Comparison of ENCODE assay signal across 31 cellular contexts in the genomic region with DNA sequence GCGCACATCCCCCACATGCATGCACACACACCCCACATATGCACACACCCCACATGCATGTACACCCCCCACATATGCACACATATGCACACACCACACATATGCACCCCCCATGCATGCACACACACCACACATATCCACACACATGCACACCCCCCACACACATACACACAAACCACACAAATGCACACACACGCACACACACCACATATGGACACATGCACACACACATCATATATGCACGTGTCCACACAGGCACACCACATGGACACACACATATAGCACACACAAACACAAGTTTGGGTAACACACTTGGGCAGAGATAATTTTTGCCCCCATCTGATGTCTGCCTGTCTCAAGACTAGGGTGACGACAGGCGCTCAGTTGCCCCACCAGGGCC. TPM values are rescaled to one million over a fixed set of nuclear protein-coding genes. Genes with fewer than 3 reads are reported as not detected.
"Had no signal": no experiment of that assay in that cellular context is flagged by ENCODE, and none has a peak within 500 bp of the region (broad histone marks: within the 10 kb centered on the region; RNA-seq: fewer than 3 reads in every experiment).

No MANE protein-coding gene starts in this region.

- H3K4me3 ChIP-seq: esophagus muscularis mucosa, gastroesophageal sphincter, heart right ventricle, left ventricle myocardium inferior, lower lobe of right lung, smooth muscle cell, suprapubic skin, transverse colon had no signal

- H3K9me3 ChIP-seq: esophagus muscularis mucosa, heart right ventricle, left ventricle myocardium inferior, lower lobe of right lung, suprapubic skin, transverse colon had no signal

- H3K36me3 Mint-ChIP-seq: natural killer cell had no signal

- H3K4me1 ChIP-seq: esophagus muscularis mucosa, foreskin keratinocyte, gastroesophageal sphincter, heart right ventricle, left ventricle myocardium inferior, lower lobe of right lung, parathyroid adenoma, suprapubic skin, transverse colon had no signal

- H3K36me3 ChIP-seq: esophagus muscularis mucosa, gastroesophageal sphincter, heart right ventricle, left ventricle myocardium inferior, lower lobe of right lung, suprapubic skin, transverse colon had no signal

- H3K79me2 ChIP-seq: parathyroid adenoma had no signal

- H3K9me3 Mint-ChIP-seq: dendritic cell treated with granulocyte-macrophage colony-stimulating factor and Interleukin-4, amounts not matched to agents 40 ng/mL and 50 ng/mL, for 4 days; natural killer cell; stimulated activated naive CD8-positive, alpha-beta T cell treated with anti-CD3 and anti-CD28 coated beads, Interleukin-15, amount 100 ng/mL, for 72 hours had no signal

- H2AFZ ChIP-seq: parathyroid adenoma had no signal

- H3K27ac ChIP-seq: esophagus muscularis mucosa, foreskin keratinocyte, gastroesophageal sphincter, heart right ventricle, left ventricle myocardium inferior, lower lobe of right lung, parathyroid adenoma, suprapubic skin, transverse colon had no signal

- H3K4me3 Mint-ChIP-seq: dendritic cell treated with granulocyte-macrophage colony-stimulating factor and Interleukin-4, amounts not matched to agents 40 ng/mL and 50 ng/mL, for 4 days; natural killer cell; stimulated activated naive CD8-positive, alpha-beta T cell treated with anti-CD3 and anti-CD28 coated beads, Interleukin-15, amount 100 ng/mL, for 72 hours had no signal

- H3K9ac ChIP-seq: parathyroid adenoma had no signal

- H3K4me2 ChIP-seq: smooth muscle cell had no signal

- DNase-seq: effector memory CD4-positive, alpha-beta T cell; foreskin keratinocyte; hippocampal formation; left colon; left ventricle myocardium inferior; lower lobe of right lung; natural killer cell; stimulated activated CD4-positive, alpha-beta T cell treated with anti-CD3 and anti-CD28 coated beads, Interleukin-12 subunit alpha, Interleukin-12 subunit beta, amount 100 ng/mL, for 4 hours; stimulated activated CD4-positive, alpha-beta T cell treated with anti-CD3 and anti-CD28 coated beads, Interleukin-1b, Interleukin-23, amount 100 ng/mL, for 48 hours; stimulated activated CD4-positive, alpha-beta T cell treated with anti-CD3 and anti-CD28 coated beads, Interleukin-4, amount 100 ng/mL, for 1 hour; stimulated activated CD8-positive, alpha-beta memory T cell treated with anti-CD3 and anti-CD28 coated beads, Interleukin-4, amount 100 ng/mL, for 48 hours; stimulated activated naive CD4-positive, alpha-beta T cell; stimulated activated naive CD8-positive, alpha-beta T cell treated with anti-CD3 and anti-CD28 coated beads, Interleukin-15, amount 100 ng/mL, for 72 hours; transverse colon had no signal

- H3K27ac Mint-ChIP-seq: dendritic cell treated with granulocyte-macrophage colony-stimulating factor and Interleukin-4, amounts not matched to agents 40 ng/mL and 50 ng/mL, for 4 days; natural killer cell; progenitor cell of endocrine pancreas; stimulated activated naive CD8-positive, alpha-beta T cell treated with anti-CD3 and anti-CD28 coated beads, Interleukin-15, amount 100 ng/mL, for 72 hours had no signal

RNA-seq across cellular contexts. Expression of a gene that starts 8.3 kb away (rescaled TPM):
- total RNA-seq: endothelial cell of umbilical vein, epithelial cell of proximal tubule, esophagus muscularis mucosa, fibroblast of lung, foreskin keratinocyte, gastroesophageal sphincter, heart right ventricle, kidney epithelial cell, left colon, left ventricle myocardium inferior, lower lobe of right lung, mononuclear cell, natural killer cell, osteoblast, progenitor cell of endocrine pancreas, sciatic nerve, smooth muscle cell, suprapubic skin, transverse colon, ureter had no signal
- polyA plus RNA-seq: endothelial cell of umbilical vein, fibroblast of lung, foreskin keratinocyte, neural cell, smooth muscle cell had no signal

RNA-seq across cellular contexts. Expression of a gene that starts 45.9 kb away (rescaled TPM):
- polyA plus RNA-seq: neural cell had no signal
